Comparison of ENCODE assay signal across 25 cellular contexts in the genomic region with DNA sequence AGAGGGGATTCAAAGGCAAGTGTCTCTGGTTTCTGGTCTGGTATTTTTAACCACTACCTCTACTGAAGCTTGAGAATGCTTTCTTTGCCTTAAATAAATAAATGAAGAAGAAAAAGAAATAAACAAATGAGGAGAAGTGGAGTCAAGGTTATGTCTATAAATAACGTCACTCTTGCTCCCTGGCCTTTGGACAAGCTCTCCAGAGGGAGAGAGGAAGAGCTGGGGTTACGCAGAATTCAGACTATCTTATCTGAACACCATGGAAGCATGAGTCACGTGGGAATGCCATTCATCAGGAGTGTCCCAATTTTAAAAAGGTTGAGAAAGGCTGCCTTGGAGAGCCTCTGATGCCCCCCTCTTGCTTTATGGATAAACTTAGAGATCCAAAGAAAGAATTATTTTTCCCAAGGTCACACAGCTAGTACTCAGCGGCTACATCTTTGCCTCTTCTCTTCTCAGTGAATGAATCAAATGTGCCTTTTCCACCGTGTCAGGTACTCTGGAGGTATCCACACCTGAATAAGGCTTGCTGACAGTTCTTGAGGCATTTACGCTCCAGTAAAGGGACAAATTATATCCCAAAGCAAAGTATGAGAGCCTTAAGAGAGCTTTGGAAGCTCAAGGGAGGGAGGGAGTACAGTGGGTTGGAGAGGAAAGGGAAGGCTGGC. TPM values are rescaled to one million over a fixed set of nuclear protein-coding genes. Genes with fewer than 3 reads are reported as not detected.
DNase-seq lines count a peak whose midpoint lies in the region; ATAC-seq and TF ChIP-seq lines count a peak whose summit lies in the region.
"Had no signal": no experiment of that assay in that cellular context is flagged by ENCODE, and none has a peak within 500 bp of the region (broad histone marks: within the 10 kb centered on the region; RNA-seq: fewer than 3 reads in every experiment).

No MANE protein-coding gene starts in this region.

- H3K9ac ChIP-seq in IMR-90 (ENCODE audit: low read depth, low read length): no peak overlapping the region

- 0% methylated on average over 1 of the region's 6 CpGs; no CpG with 5 or more reads in 1 of the 2 experiments for WGBS in IMR-90 (ENCODE audit: extremely low coverage in 2 of 2, insufficient read length in 1 of 2), 2 experiments
- 30 to 32% methylated on average over 6 of the region's 6 CpGs for WGBS in aorta, 2 donors

- H3K9me1 ChIP-seq in IMR-90 (ENCODE audit: insufficient read depth, low read length): peaks cover 4% of the 10 kb centered on the region; the same call in 1 of the 2 replicates

- BruUV-seq in IMR-90 (replicated peaks; lab: Mats Ljungman, UMichigan): no TSS peak

- H4K5ac ChIP-seq in IMR-90 (ENCODE audit: low read depth, low read length): no peak overlapping the region

- no peak overlapping the region for H2BK20ac ChIP-seq in IMR-90 (ENCODE audit: low read depth, low read length)

- no peaks in the 10 kb centered on the region for H3K9me3 ChIP-seq in IMR-90 (ENCODE audit: control insufficient read depth, insufficient read depth, low read length)
- no peaks in the 10 kb centered on the region for H3K9me3 ChIP-seq in aorta (ENCODE audit: control insufficient read depth, low read length)
- H3K9me3 ChIP-seq: esophagus muscularis mucosa, SJCRH30, upper lobe of right lung had no signal

- peaks cover 5% of the 10 kb centered on the region; the same call in 1 of the 2 replicates for H4K20me1 ChIP-seq in IMR-90 (ENCODE audit: insufficient read depth, low read length)

- no peak overlapping the region for H3K4me3 ChIP-seq in IMR-90 (ENCODE audit: insufficient read depth, low read depth, low read length)
- H3K4me3 ChIP-seq in cardiac fibroblast (replicated peaks in 1 of 2; ENCODE audit: low read depth in 2 of 2, low read length in 2 of 2): no peak overlapping the region
- no peak overlapping the region for H3K4me3 ChIP-seq in aorta (ENCODE audit: low read length in 2 of 2)
- H3K4me3 ChIP-seq: esophagus muscularis mucosa, SJCRH30, upper lobe of right lung had no signal

- H2AFZ ChIP-seq in IMR-90 (replicated peaks; ENCODE audit: low read length, poor library complexity): no peak overlapping the region

- no peak for TF ChIP-seq RAD21 in IMR-90 (IDR thresholded peaks at IDR 0.05; ENCODE audit: low read length)

- intact Hi-C loops in IMR-90 (cut with micrococcal nuclease) (no loop called here), aorta (cut with DNase I) (no loop called here)

- ATAC-seq in IMR-90 (ENCODE audit: low read depth) (peak; percentile 93), aorta (ENCODE audit: low FRiP score) (no peak), HG02840 (IDR thresholded peaks at IDR 0.05; ENCODE audit: low FRiP score, unreplicated experiment) (no peak)
- ATAC-seq: activated CD4-positive, alpha-beta T cell treated with anti-CD3 and anti-CD28 coated beads for 36 hours; upper lobe of right lung had no signal

- no peaks in the 10 kb centered on the region for H3K9me3 Mint-ChIP-seq in progenitor cell of endocrine pancreas (ENCODE audit: low read depth)
- H3K9me3 Mint-ChIP-seq: stimulated activated naive CD8-positive, alpha-beta T cell treated with anti-CD3 and anti-CD28 coated beads, Interleukin-15, Interleukin-2, amounts not matched to agents 100 ng/mL and 50 ng/mL, for 24 hours had no signal

- no peak overlapping the region for H2BK120ac ChIP-seq in IMR-90 (ENCODE audit: low read depth, low read length)

- H3K4ac ChIP-seq in IMR-90 (ENCODE audit: low read depth, low read length): no peak overlapping the region

- H3K27me3 ChIP-seq in IMR-90 (ENCODE audit: control insufficient read depth, insufficient read depth, low read length): peaks cover 26% of the 10 kb centered on the region
- H3K27me3 ChIP-seq in aorta (ENCODE audit: control insufficient read depth in 1 of 2, insufficient read depth in 2 of 2, low read length in 1 of 2): no peaks in the 10 kb centered on the region

- dilution Hi-C loops in IMR-90 (cut with HindIII; ENCODE audit: low sequenced_read_pairs, unreplicated experiment): no loop called here

- H3K27ac ChIP-seq in IMR-90 (ENCODE audit: insufficient read depth, low read length): no peak overlapping the region
- H3K27ac ChIP-seq in aorta (ENCODE audit: low read depth in 1 of 2, low read length in 2 of 2): no peak overlapping the region
- H3K27ac ChIP-seq: C4-2B, esophagus muscularis mucosa, HL-60, SJCRH30, upper lobe of right lung had no signal

- H3K4me1 ChIP-seq in IMR-90 (ENCODE audit: control insufficient read depth, insufficient read depth, low read length) (peaks cover 6% of the 10 kb centered on the region), aorta (ENCODE audit: control insufficient read depth in 1 of 2, insufficient read depth in 2 of 2, low read length in 2 of 2) (no peaks in the 10 kb centered on the region)
- H3K4me1 ChIP-seq: SJCRH30, upper lobe of right lung had no signal

- H2BK5ac ChIP-seq in IMR-90 (ENCODE audit: low read depth, low read length, poor library complexity, severe bottlenecking): no peak overlapping the region

- no peak overlapping the region for H3K18ac ChIP-seq in IMR-90 (ENCODE audit: low read depth, low read length)

- H3K36me3 Mint-ChIP-seq in progenitor cell of endocrine pancreas (ENCODE audit: insufficient read depth): no peaks in the 10 kb centered on the region

- H3K56ac ChIP-seq in IMR-90 (ENCODE audit: extremely low read depth, insufficient read depth, low read length): no peak overlapping the region

- H2BK15ac ChIP-seq in IMR-90 (ENCODE audit: low read depth, low read length): no peak overlapping the region

- H3K4me3 Mint-ChIP-seq in progenitor cell of endocrine pancreas (ENCODE audit: low read depth): no peak overlapping the region
- H3K4me3 Mint-ChIP-seq: activated CD4-positive, alpha-beta T cell treated with anti-CD3 and anti-CD28 coated beads for 36 hours; stimulated activated naive CD8-positive, alpha-beta T cell treated with anti-CD3 and anti-CD28 coated beads, Interleukin-15, Interleukin-2, amounts not matched to agents 100 ng/mL and 50 ng/mL, for 24 hours had no signal

- no peaks in the 10 kb centered on the region for H3K27me3 Mint-ChIP-seq in progenitor cell of endocrine pancreas

- H3K36me3 ChIP-seq in IMR-90 (ENCODE audit: control insufficient read depth, insufficient read depth, low read length) (no peaks in the 10 kb centered on the region), aorta (ENCODE audit: control insufficient read depth in 1 of 2, insufficient read depth in 2 of 2, low read length in 1 of 2) (no peaks in the 10 kb centered on the region)
- H3K36me3 ChIP-seq: esophagus muscularis mucosa, SJCRH30, upper lobe of right lung had no signal

- no peak overlapping the region for H3K14ac ChIP-seq in IMR-90 (replicated peaks; ENCODE audit: low read depth, low read length)

- POLR2A ChIA-PET in IMR-90 (lab: Charles Lee; ENCODE audit: unreplicated experiment): no interaction called here

- no peaks in the 10 kb centered on the region for H3K79me1 ChIP-seq in IMR-90 (ENCODE audit: low read depth in 1 of 2, low read length in 2 of 2)

- H3K4me1 Mint-ChIP-seq in progenitor cell of endocrine pancreas (ENCODE audit: low read depth): peaks cover 12% of the 10 kb centered on the region
- H3K4me1 Mint-ChIP-seq: activated CD4-positive, alpha-beta T cell treated with anti-CD3 and anti-CD28 coated beads for 36 hours had no signal

- no peak overlapping the region for H4K91ac ChIP-seq in IMR-90 (ENCODE audit: insufficient read depth, low read depth, low read length)

- no peak for TF ChIP-seq POLR2A in IMR-90 (IDR thresholded peaks at IDR 0.05; ENCODE audit: low read depth, low read length)

- TF ChIP-seq CTCF in IMR-90 (conservative IDR thresholded peaks at IDR 0.05; ENCODE audit: low read depth, low read length) (no peak), cardiac fibroblast (IDR thresholded peaks at IDR 0.05; ENCODE audit: low read depth, low read length) (no peak), progenitor cell of endocrine pancreas (IDR thresholded peaks at IDR 0.05; ENCODE audit: unreplicated experiment) (no peak)

- no peak overlapping the region for H2AK9ac ChIP-seq in IMR-90 (replicated peaks; ENCODE audit: low read depth, low read length, poor library complexity)

- H3K4me2 ChIP-seq in IMR-90 (ENCODE audit: low read depth, low read length): no peak overlapping the region

- no peak overlapping the region for H2AK5ac ChIP-seq in IMR-90 (ENCODE audit: low read depth, low read length)

- H4K8ac ChIP-seq in IMR-90 (ENCODE audit: low read depth in 2 of 2, low read length in 2 of 2): no peak overlapping the region

- DNase-seq in IMR-90: peak; percentile 77
- DNase-seq in cardiac fibroblast (ENCODE audit: low read depth in 2 of 2): peak; percentile 18 to 63
- DNase-seq in hepatic stellate cell (ENCODE audit: low spot score): peak; percentile 67
- DNase-seq in progenitor cell of endocrine pancreas (ENCODE audit: low spot score, unreplicated experiment): no peak
- no peak for DNase-seq in aorta
- DNase-seq in NCI-H187 treated with DMSO at 0.1 percent for 48 hours (lab: John Stamatoyannopoulos, UW): no peak
- no peak for DNase-seq in NCI-H128 (lab: John Stamatoyannopoulos, UW; ENCODE audit: unreplicated experiment)
- DNase-seq: activated CD4-positive, alpha-beta T cell treated with anti-CD3 and anti-CD28 coated beads for 36 hours; activated CD8-positive, alpha-beta memory T cell treated with anti-CD3 and anti-CD28 coated beads, Interleukin-2, amount 50 U/mL, for 48 hours; activated gamma-delta T cell treated with Interleukin-2 at 50 U/mL for 16 hours; DND-41; NCI-H1694; NCI-H446; SJCRH30; T-helper 9 cell; upper lobe of right lung had no signal

- H3K27ac Mint-ChIP-seq in progenitor cell of endocrine pancreas: peak overlapping the region; percentile 60
- H3K27ac Mint-ChIP-seq: activated CD4-positive, alpha-beta T cell treated with anti-CD3 and anti-CD28 coated beads for 36 hours; stimulated activated naive CD8-positive, alpha-beta T cell treated with anti-CD3 and anti-CD28 coated beads, Interleukin-15, Interleukin-2, amounts not matched to agents 100 ng/mL and 50 ng/mL, for 24 hours had no signal

- CTCF ChIA-PET in IMR-90 (lab: Yijun Ruan, JAX): no interaction called here

- no peak overlapping the region for H3K23ac ChIP-seq in IMR-90 (ENCODE audit: low read depth, low read length)

- in situ Hi-C loops in IMR-90 (cut with MboI; ENCODE audit: low sequenced_read_pairs): no loop called here

RNA-seq across cellular contexts. Expression of a gene that starts 12.9 kb away (rescaled TPM):
- not detected in 2 replicates for total RNA-seq in IMR-90 (2012; rRNA removed)
- polyA plus RNA-seq in IMR-90 (2012; rRNA removed): not detected in 2 replicates
- not detected in 2 replicates for polyA plus RNA-seq in IMR-90 (2012; cell fraction: cytosol; rRNA removed)
- not detected in 2 replicates for polyA plus RNA-seq in IMR-90 (2012; cell fraction: nucleus; rRNA removed; ENCODE audit: low replicate concordance)
- 122 and 127 TPM in 2 replicates for total RNA-seq in progenitor cell of endocrine pancreas
- total RNA-seq in aorta: 1 to 10 TPM in 1 of 2 donors, under 1 TPM in 1; 0.32 to 1.3 TPM
- polyA plus RNA-seq in aorta: under 1 TPM in 1 of 2 donors, not detected in 1; 0.75 TPM
- total RNA-seq: dermis microvascular lymphatic vessel endothelial cell, LHCN-M2, pulmonary artery endothelial cell had no signal

RNA-seq across cellular contexts. Expression of a gene that starts 54.3 kb away (rescaled TPM):
- total RNA-seq in IMR-90 (2012; rRNA removed) (not detected in 2 replicates), progenitor cell of endocrine pancreas (0.60 TPM in 1 of 2 replicates, not detected in the other), aorta (1 to 10 TPM in 1 of 2 donors, under 1 TPM in 1; 0.91 to 1.2 TPM)
- polyA plus RNA-seq in IMR-90 (2012; rRNA removed) (not detected in 2 replicates), aorta (1 to 10 TPM; 2.0 to 3.9 TPM)
- polyA plus RNA-seq in IMR-90 (2012; cell fraction: cytosol; rRNA removed): not detected in 2 replicates
- polyA plus RNA-seq in IMR-90 (2012; cell fraction: nucleus; rRNA removed; ENCODE audit: low replicate concordance): not detected in 2 replicates
- total RNA-seq: dermis microvascular lymphatic vessel endothelial cell, esophagus muscularis mucosa, LHCN-M2, myocyte, pulmonary artery endothelial cell, SJCRH30 had no signal

RNA-seq across cellular contexts. Expression of a gene that starts 56.0 kb away (rescaled TPM):
- total RNA-seq in IMR-90 (2012; rRNA removed): 339 and 396 TPM in 2 replicates
- 541 and 664 TPM in 2 replicates for polyA plus RNA-seq in IMR-90 (2012; rRNA removed)
- 1,474 and 2,112 TPM in 2 replicates for polyA plus RNA-seq in IMR-90 (2012; cell fraction: cytosol; rRNA removed)
- 252 and 454 TPM in 2 replicates for polyA plus RNA-seq in IMR-90 (2012; cell fraction: nucleus; rRNA removed; ENCODE audit: low replicate concordance)
- 318 and 343 TPM in 2 replicates for total RNA-seq in progenitor cell of endocrine pancreas
- 100 to 1,000 TPM; 176 to 246 TPM for total RNA-seq in aorta
- polyA plus RNA-seq in aorta: 100 to 1,000 TPM; 355 to 498 TPM

Comparison
In these comparisons a context has a peak if more than half of its experiments do, and no peak if none do; other contexts are left out.
1. DNase-seq: peak in IMR-90 (single experiment), cardiac fibroblast (2 of 2) and hepatic stellate cell (single experiment); none in progenitor cell of endocrine pancreas (single experiment), aorta (0 of 2), NCI-H187 treated with DMSO at 0.1 percent for 48 hours (single experiment) and NCI-H128 (single experiment).
2. RNA of a gene that starts 12.9 kb away (total RNA-seq): 122 to 127 TPM in progenitor cell of endocrine pancreas; 0.32 to 1.3 TPM in aorta and not detected in IMR-90; every median in the first group is over 10 times any median in the second.